ENCODE assay signal across 18 cellular contexts in genomic region chr2:7706791-7707190, GRCh38.
DNase-seq lines count a peak whose midpoint lies in the region; ATAC-seq and TF ChIP-seq lines count a peak whose summit lies in the region.
"Had no signal": no experiment of that assay in that cellular context is flagged by ENCODE, and none has a peak within 500 bp of the region (broad histone marks: within the 10 kb centered on the region; RNA-seq: fewer than 3 reads in every experiment).

No MANE protein-coding gene starts in this region.

- H3K9me3 Mint-ChIP-seq in WTC11: peaks cover 14% of the 10 kb centered on the region
- H3K9me3 Mint-ChIP-seq in naive thymus-derived CD4-positive, alpha-beta T cell: peaks cover 0 to 2% (median 0%) of the 10 kb centered on the region in 11 donors

- ATAC-seq in WTC11: no peak
- no peak for ATAC-seq in naive thymus-derived CD4-positive, alpha-beta T cell
- ATAC-seq in GM21723 (IDR thresholded peaks at IDR 0.05; ENCODE audit: unreplicated experiment): no peak
- ATAC-seq: Panc1 had no signal

- H3K4me1 ChIP-seq in ACC112 (ENCODE audit: control insufficient read depth, insufficient read depth, low read length, unreplicated experiment) (peaks cover 22% of the 10 kb centered on the region), uterus (no peaks in the 10 kb centered on the region)
- H3K4me1 ChIP-seq in naive thymus-derived CD4-positive, alpha-beta T cell (ENCODE audit: control insufficient read depth in 2 of 2, insufficient read depth in 2 of 2, low read length in 2 of 2): no peaks in the 10 kb centered on the region

- H3K27ac Mint-ChIP-seq in WTC11: peak overlapping the region; percentile 31; the same call in 1 of the 2 replicates
- H3K27ac Mint-ChIP-seq in naive thymus-derived CD4-positive, alpha-beta T cell: no peak overlapping the region
- H3K27ac Mint-ChIP-seq: H9 had no signal

- H3K79me2 ChIP-seq in ACC112 (ENCODE audit: control insufficient read depth, insufficient read depth, low read length, unreplicated experiment): no peaks in the 10 kb centered on the region

- intact Hi-C loops in naive thymus-derived CD4-positive, alpha-beta T cell (cut with micrococcal nuclease): no loop called here
- intact Hi-C loops in uterus (cut with DNase I; ENCODE audit: low total_unique reads): no loop called here

- H3K27me3 ChIP-seq in ACC112 (ENCODE audit: insufficient read depth, low read length): no peaks in the 10 kb centered on the region
- no peaks in the 10 kb centered on the region for H3K27me3 ChIP-seq in naive thymus-derived CD4-positive, alpha-beta T cell (ENCODE audit: control insufficient read depth in 2 of 2, insufficient read depth in 2 of 2, low read length in 2 of 2)
- H3K27me3 ChIP-seq in uterus: no peaks in the 10 kb centered on the region

- DNase-seq in M059J (ENCODE audit: low read depth) (peak; percentile 7), WTC11 (ENCODE audit: low spot score) (no peak), kidney tubule cell (ENCODE audit: low spot score) (peak; percentile 47), uterus (no peak), NCI-H1694 treated with DMSO at 0.1 percent for 48 hours (lab: John Stamatoyannopoulos, UW) (no peak)
- DNase-seq in naive thymus-derived CD4-positive, alpha-beta T cell: no peak
- DNase-seq: H9, KBM-7, MM.1S, NCI-H1092 treated with DMSO at 0.1 percent for 48 hours, NCI-H2107, NCI-H2227 treated with DMSO at 0.1 percent for 48 hours, NCI-H524 treated with DMSO at 0.1 percent for 48 hours, SIG-M5 had no signal

- H3K4me1 Mint-ChIP-seq in WTC11: peaks cover 51% of the 10 kb centered on the region
- peaks cover 0 to 17% (median 13%) of the 10 kb centered on the region in 7 donors for H3K4me1 Mint-ChIP-seq in naive thymus-derived CD4-positive, alpha-beta T cell

- H3K4me3 ChIP-seq in ACC112 (ENCODE audit: low read depth, low read length) (peak overlapping the region; percentile 36; the same call in 1 of the 2 replicates), uterus (no peak overlapping the region)
- no peak overlapping the region for H3K4me3 ChIP-seq in naive thymus-derived CD4-positive, alpha-beta T cell (ENCODE audit: low read length)

- H3K27ac ChIP-seq in ACC112 (ENCODE audit: low read depth, low read length) (peak overlapping the region; percentile 66), uterus (no peak overlapping the region)
- H3K27ac ChIP-seq in naive thymus-derived CD4-positive, alpha-beta T cell (ENCODE audit: low read depth, low read length): no peak overlapping the region
- H3K27ac ChIP-seq: C4-2B had no signal

- H3K36me3 Mint-ChIP-seq in WTC11: peaks cover 14% of the 10 kb centered on the region
- H3K36me3 Mint-ChIP-seq in naive thymus-derived CD4-positive, alpha-beta T cell: peaks cover 0 to 5% (median 0%) of the 10 kb centered on the region in 5 donors

- no peak overlapping the region for H3K4me3 Mint-ChIP-seq in WTC11
- H3K4me3 Mint-ChIP-seq in naive thymus-derived CD4-positive, alpha-beta T cell: no peak overlapping the region
- H3K4me3 Mint-ChIP-seq: H9 had no signal

- CTCF ChIA-PET in WTC11 (lab: Charles Lee): no interaction called here
- CTCF ChIA-PET in naive thymus-derived CD4-positive, alpha-beta T cell (lab: Charles Lee): no interaction called here

- no peaks in the 10 kb centered on the region for H3K36me3 ChIP-seq in ACC112 (ENCODE audit: insufficient read depth, low read length)
- H3K36me3 ChIP-seq in naive thymus-derived CD4-positive, alpha-beta T cell (ENCODE audit: control insufficient read depth in 2 of 3, insufficient read depth in 3 of 3, low read length in 3 of 3): no peaks in the 10 kb centered on the region
- H3K36me3 ChIP-seq in uterus: no peaks in the 10 kb centered on the region

- TF ChIP-seq CTCF in WTC11 (IDR thresholded peaks at IDR 0.05): no peak
- no peak for TF ChIP-seq CTCF in uterus (IDR thresholded peaks at IDR 0.05)

- no peak for TF ChIP-seq POLR2A in uterus (IDR thresholded peaks at IDR 0.05)

- H3K27me3 Mint-ChIP-seq in WTC11 (ENCODE audit: low read depth): peaks cover 9% of the 10 kb centered on the region; the same call in 1 of the 2 replicates
- no peaks in the 10 kb centered on the region for H3K27me3 Mint-ChIP-seq in naive thymus-derived CD4-positive, alpha-beta T cell

- no peaks in the 10 kb centered on the region for H3K9me3 ChIP-seq in naive thymus-derived CD4-positive, alpha-beta T cell (ENCODE audit: control insufficient read depth in 2 of 3, low read length in 3 of 3)
- H3K9me3 ChIP-seq in uterus: no peaks in the 10 kb centered on the region

- H2AFZ ChIP-seq in ACC112 (ENCODE audit: low read length, unreplicated experiment): no peak overlapping the region

- POLR2A ChIA-PET in WTC11 (lab: Charles Lee): no interaction called here
- POLR2A ChIA-PET in naive thymus-derived CD4-positive, alpha-beta T cell (lab: Charles Lee): no interaction called here

TF ChIP-seq in WTC11, 78 proteins besides CTCF, POLR2A, EP300 and RAD21:
- TF ChIP-seq FOXJ3 (CRISPR knock-in tag; IDR thresholded peaks at IDR 0.05; ENCODE audit: borderline replicate concordance): no peak
- TF ChIP-seq PRRX2 (CRISPR knock-in tag; IDR thresholded peaks at IDR 0.05): no peak
- no peak for TF ChIP-seq NFATC4 (CRISPR knock-in tag; IDR thresholded peaks at IDR 0.05)
- no peak for TF ChIP-seq ZNF396 (CRISPR knock-in tag; IDR thresholded peaks at IDR 0.05; ENCODE audit: borderline replicate concordance)
- no peak for TF ChIP-seq SOX15 (CRISPR knock-in tag; IDR thresholded peaks at IDR 0.05)
- no peak for TF ChIP-seq ETV6 (CRISPR knock-in tag; IDR thresholded peaks at IDR 0.05)
- no peak for TF ChIP-seq HMGA2 (CRISPR knock-in tag; IDR thresholded peaks at IDR 0.05)

Comparison
In these comparisons a context has a peak if more than half of its experiments do, and no peak if none do; other contexts are left out.
1. DNase-seq: peak in M059J (single experiment) and kidney tubule cell (single experiment); none in WTC11 (single experiment), naive thymus-derived CD4-positive, alpha-beta T cell (0 of 9), uterus (0 of 2) and NCI-H1694 treated with DMSO at 0.1 percent for 48 hours (single experiment).